ENCODE assay signal across 16 cellular contexts in the genomic region with DNA sequence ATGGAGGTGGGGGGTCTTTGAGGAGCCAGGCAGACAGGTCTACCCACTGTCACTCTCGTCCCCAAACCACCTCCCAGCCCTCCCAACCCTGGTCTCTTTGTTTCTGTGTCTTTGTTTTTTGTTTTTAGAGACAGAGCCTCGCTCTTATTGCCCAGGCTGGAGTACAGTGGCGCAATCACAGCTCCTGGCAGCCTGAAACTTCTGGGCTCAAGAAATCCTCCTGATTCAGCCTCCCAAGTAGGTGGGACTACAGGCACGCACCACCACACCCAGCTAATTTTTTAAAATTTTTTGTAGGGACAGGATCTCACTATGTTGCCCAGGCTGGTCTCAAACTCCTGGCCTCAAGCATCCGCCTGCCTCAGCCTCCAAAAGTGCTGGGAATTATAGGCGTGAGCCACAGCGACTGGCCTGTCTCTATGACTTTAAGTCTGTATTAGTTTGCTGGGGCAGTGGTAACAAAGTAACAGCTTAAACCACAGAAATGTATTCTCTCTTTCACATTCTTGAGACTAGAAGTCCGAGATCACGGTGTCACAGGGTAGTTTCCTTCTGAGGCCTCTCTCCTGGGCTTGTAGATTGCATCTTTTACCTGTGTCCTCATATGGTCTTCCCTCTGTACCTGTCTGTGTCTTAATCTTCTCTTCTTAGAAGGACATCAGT. TPM values are rescaled to one million over a fixed set of nuclear protein-coding genes. Genes with fewer than 3 reads are reported as not detected.
DNase-seq lines count a peak whose midpoint lies in the region; ATAC-seq and TF ChIP-seq lines count a peak whose summit lies in the region.
"Had no signal": no experiment of that assay in that cellular context is flagged by ENCODE, and none has a peak within 500 bp of the region (broad histone marks: within the 10 kb centered on the region; RNA-seq: fewer than 3 reads in every experiment).

No MANE protein-coding gene starts in this region.

- peak overlapping the region; percentile 41 for H3K4me3 Mint-ChIP-seq in natural killer cell
- H3K4me3 Mint-ChIP-seq: activated naive CD8-positive, alpha-beta T cell treated with anti-CD3 and anti-CD28 coated beads for 36 hours; neural crest cell had no signal

- peaks cover 39 to 50% of the 10 kb centered on the region in 2 donors for H3K4me1 Mint-ChIP-seq in natural killer cell
- H3K4me1 Mint-ChIP-seq: neural crest cell had no signal

- H3K27me3 Mint-ChIP-seq in natural killer cell (ENCODE audit: low read depth in 2 of 2): peaks cover 0 to 7% of the 10 kb centered on the region in 2 donors
- H3K27me3 Mint-ChIP-seq: activated naive CD8-positive, alpha-beta T cell treated with anti-CD3 and anti-CD28 coated beads for 36 hours had no signal

- peak overlapping the region; percentile 59 to 67 for H3K27ac Mint-ChIP-seq in natural killer cell
- H3K27ac Mint-ChIP-seq: activated naive CD8-positive, alpha-beta T cell treated with anti-CD3 and anti-CD28 coated beads for 36 hours had no signal

- TF ChIP-seq CTCF in natural killer cell (IDR thresholded peaks at IDR 0.05): no peak

- no peaks in the 10 kb centered on the region for H3K9me3 Mint-ChIP-seq in natural killer cell
- H3K9me3 Mint-ChIP-seq: activated naive CD8-positive, alpha-beta T cell treated with anti-CD3 and anti-CD28 coated beads for 36 hours; neural crest cell had no signal

- DNase-seq in natural killer cell: no peak
- no peak for DNase-seq in NCI-H128 (lab: John Stamatoyannopoulos, UW; ENCODE audit: unreplicated experiment)
- DNase-seq in A172 (ENCODE audit: low spot score): no peak
- no peak for DNase-seq in cardiac septum (ENCODE audit: low spot score)
- no peak for DNase-seq in HPDE6-E6E7 (ENCODE audit: extremely low spot score)
- DNase-seq: activated CD4-positive, alpha-beta T cell treated with anti-CD3 and anti-CD28 coated beads, Interleukin-2, amount 50 U/mL, for 1 hour; activated naive CD8-positive, alpha-beta T cell treated with anti-CD3 and anti-CD28 coated beads for 36 hours; dermis blood vessel endothelial cell; foreskin keratinocyte; NCI-H1694; SK-N-SH had no signal

- H3K36me3 Mint-ChIP-seq in natural killer cell: no peaks in the 10 kb centered on the region
- H3K36me3 Mint-ChIP-seq: activated naive CD8-positive, alpha-beta T cell treated with anti-CD3 and anti-CD28 coated beads for 36 hours had no signal

- intact Hi-C loops in natural killer cell (cut with micrococcal nuclease): no loop called here
- intact Hi-C loops in cardiac septum (cut with DNase I): no loop called here

- ATAC-seq in GM18511 (IDR thresholded peaks at IDR 0.05; ENCODE audit: unreplicated experiment) (peak; percentile 80), GM21447 (IDR thresholded peaks at IDR 0.05; ENCODE audit: unreplicated experiment) (peak; percentile 58), HG03432 (IDR thresholded peaks at IDR 0.05; ENCODE audit: unreplicated experiment) (peak; percentile 64), natural killer cell (peak; percentile 67 to 74 (median 69))
- ATAC-seq: foreskin keratinocyte had no signal

RNA-seq across cellular contexts. Expression of a gene that starts 26.1 kb away (rescaled TPM):
- 1 to 10 TPM; 1.7 to 4.2 (median 4.0) TPM for total RNA-seq in natural killer cell
- total RNA-seq in A172 (2014; rRNA removed; shearing (Covaris generic)): 2.8 and 3.8 TPM in 2 replicates
- 2.6 TPM for total RNA-seq in cardiac septum
- total RNA-seq: foreskin keratinocyte had no signal

RNA-seq across cellular contexts. Expression of a gene that starts 52.9 kb away (rescaled TPM):
- not detected for total RNA-seq in natural killer cell
- total RNA-seq in A172 (2014; rRNA removed; shearing (Covaris generic)): not detected in 2 replicates
- total RNA-seq in cardiac septum: not detected
- total RNA-seq: neural crest cell, smooth muscle cell had no signal
